9 cellular contexts compared by ENCODE assay signal in genomic region chr3:71984843-71985594, GRCh38.
A peak's percentile ranks its signal among the peaks of the same experiment; 100 is the strongest.
DNase-seq lines count a peak whose midpoint lies in the region; ATAC-seq, FAIRE-seq and TF ChIP-seq lines count a peak whose summit lies in the region.
"Had no signal": no experiment of that assay in that cellular context is flagged by ENCODE, and none has a peak within 500 bp of the region (broad histone marks: within the 10 kb centered on the region; RNA-seq: fewer than 3 reads in every experiment).

No MANE protein-coding gene starts in this region.

- H4K20me1 ChIP-seq in Loucy (ENCODE audit: insufficient read depth, low read length, poor library complexity, severe bottlenecking), result no peaks in the 10 kb centered on the region

- peaks cover 5% of the 10 kb centered on the region for H3K27me3 Mint-ChIP-seq in activated CD8-positive, alpha-beta T cell treated with anti-CD3 and anti-CD28 coated beads for 36 hours
- no peaks in the 10 kb centered on the region for H3K27me3 Mint-ChIP-seq in activated CD8-positive, alpha-beta T cell treated with anti-CD3 and anti-CD28 coated beads, Interleukin-2, amount 10 ng/mL, durations not matched to agents 7 days and 5 days (ENCODE audit: low read depth)
- peaks cover 12% of the 10 kb centered on the region for H3K27me3 Mint-ChIP-seq in stimulated activated memory B cell treated with anti-CD40 and anti-IgM and Interleukin-4, amounts not matched to agents 10 μg/mL and 1 μg/mL and 100 μg/mL, for 72 hours

- no peak for FAIRE-seq in RCC 7860 (lab: Jason Lieb, UNC)

- H3K9me3 Mint-ChIP-seq in activated CD8-positive, alpha-beta T cell treated with anti-CD3 and anti-CD28 coated beads for 36 hours, result no peaks in the 10 kb centered on the region
- no peaks in the 10 kb centered on the region for H3K9me3 Mint-ChIP-seq in activated CD8-positive, alpha-beta T cell treated with anti-CD3 and anti-CD28 coated beads, Interleukin-2, amount 10 ng/mL, durations not matched to agents 7 days and 5 days (ENCODE audit: insufficient read depth)
- no peaks in the 10 kb centered on the region for H3K9me3 Mint-ChIP-seq in stimulated activated memory B cell treated with anti-CD40 and anti-IgM and Interleukin-4, amounts not matched to agents 10 μg/mL and 1 μg/mL and 100 μg/mL, for 72 hours
- H3K9me3 Mint-ChIP-seq: natural killer cell treated with Interleukin-12 subunit alpha and Interleukin-12 subunit beta and Interleukin-15 and Interleukin-18, amount 100 ng/mL, for 72 hours had no signal

- no peak overlapping the region for H3K27ac ChIP-seq in gastrocnemius medialis

- H3K27ac Mint-ChIP-seq in activated CD8-positive, alpha-beta T cell treated with anti-CD3 and anti-CD28 coated beads for 36 hours, result peak overlapping the region; percentile 46
- H3K27ac Mint-ChIP-seq in activated CD8-positive, alpha-beta T cell treated with anti-CD3 and anti-CD28 coated beads, Interleukin-2, amount 10 ng/mL, durations not matched to agents 7 days and 5 days, result no peak overlapping the region
- peak overlapping the region; percentile 43 for H3K27ac Mint-ChIP-seq in stimulated activated memory B cell treated with anti-CD40 and anti-IgM and Interleukin-4, amounts not matched to agents 10 μg/mL and 1 μg/mL and 100 μg/mL, for 72 hours
- H3K27ac Mint-ChIP-seq: natural killer cell treated with Interleukin-12 subunit alpha and Interleukin-12 subunit beta and Interleukin-15 and Interleukin-18, amount 100 ng/mL, for 72 hours had no signal

- 0 out of 2 replicates have a peak overlapping the region, but pooled peaks have one; percentile 34 for H2AFZ ChIP-seq in Loucy (ENCODE audit: low read length)

- in situ Hi-C loops in gastrocnemius medialis (cut with MboI; ENCODE audit: low sequenced_read_pairs in 4 of 4), result no loop called here

- CTCF ChIA-PET in activated CD8-positive, alpha-beta T cell treated with anti-CD3 and anti-CD28 coated beads for 36 hours (lab: Charles Lee), result interaction anchor here (1.0 kb wide), 1 partner anchor 256 kb away, joined by 3 read pairs; no protein-coding TSS in a partner anchor
- CTCF ChIA-PET in activated CD8-positive, alpha-beta T cell treated with anti-CD3 and anti-CD28 coated beads, Interleukin-2, amount 10 ng/mL, durations not matched to agents 7 days and 5 days (lab: Charles Lee), result no interaction called here

- H3K9me2 ChIP-seq in Loucy (replicated peaks; ENCODE audit: low read depth, low read length), result no peaks in the 10 kb centered on the region

- H3K4me1 Mint-ChIP-seq in activated CD8-positive, alpha-beta T cell treated with anti-CD3 and anti-CD28 coated beads for 36 hours (ENCODE audit: low read depth), result peaks cover 29% of the 10 kb centered on the region
- peaks cover 30% of the 10 kb centered on the region for H3K4me1 Mint-ChIP-seq in activated CD8-positive, alpha-beta T cell treated with anti-CD3 and anti-CD28 coated beads, Interleukin-2, amount 10 ng/mL, durations not matched to agents 7 days and 5 days (ENCODE audit: low read depth)
- H3K4me1 Mint-ChIP-seq in stimulated activated memory B cell treated with anti-CD40 and anti-IgM and Interleukin-4, amounts not matched to agents 10 μg/mL and 1 μg/mL and 100 μg/mL, for 72 hours, result peaks cover 37% of the 10 kb centered on the region

- DNase-seq in activated CD8-positive, alpha-beta T cell treated with anti-CD3 and anti-CD28 coated beads for 36 hours, result peak; percentile 61
- no peak for DNase-seq in activated CD8-positive, alpha-beta T cell treated with anti-CD3 and anti-CD28 coated beads, Interleukin-2, amount 10 ng/mL, durations not matched to agents 7 days and 5 days
- DNase-seq in H7, result no peak
- no peak for DNase-seq in RCC 7860 (ENCODE audit: low spot score)
- DNase-seq in gastrocnemius medialis, result no peak

- H3K79me2 ChIP-seq in Loucy (ENCODE audit: insufficient read depth, low read length), result no peaks in the 10 kb centered on the region

- no peaks in the 10 kb centered on the region for H3K9me3 ChIP-seq in Loucy (ENCODE audit: insufficient read depth, low read depth, low read length)
- no peaks in the 10 kb centered on the region for H3K9me3 ChIP-seq in gastrocnemius medialis

- H3F3A ChIP-seq in Loucy (ENCODE audit: low read depth), result no peaks in the 10 kb centered on the region

- no peak for TF ChIP-seq CTCF in activated CD8-positive, alpha-beta T cell treated with anti-CD3 and anti-CD28 coated beads for 36 hours (IDR thresholded peaks at IDR 0.05)
- TF ChIP-seq CTCF in Loucy (conservative IDR thresholded peaks at IDR 0.05; ENCODE audit: low read length), result no peak
- no peak for TF ChIP-seq CTCF in gastrocnemius medialis (IDR thresholded peaks at IDR 0.05 in 4 of 5, conservative IDR thresholded peaks at IDR 0.05 in 1 of 5)

- H3K4me1 ChIP-seq in Loucy (ENCODE audit: insufficient read depth, low read length, poor library complexity, severe bottlenecking) (peaks cover 71% of the 10 kb centered on the region), gastrocnemius medialis (no peaks in the 10 kb centered on the region)

- H3K4me3 Mint-ChIP-seq in activated CD8-positive, alpha-beta T cell treated with anti-CD3 and anti-CD28 coated beads for 36 hours, result peak overlapping the region; percentile 2
- H3K4me3 Mint-ChIP-seq in activated CD8-positive, alpha-beta T cell treated with anti-CD3 and anti-CD28 coated beads, Interleukin-2, amount 10 ng/mL, durations not matched to agents 7 days and 5 days, result no peak overlapping the region
- peak overlapping the region; percentile 27 for H3K4me3 Mint-ChIP-seq in stimulated activated memory B cell treated with anti-CD40 and anti-IgM and Interleukin-4, amounts not matched to agents 10 μg/mL and 1 μg/mL and 100 μg/mL, for 72 hours
- H3K4me3 Mint-ChIP-seq: natural killer cell treated with Interleukin-12 subunit alpha and Interleukin-12 subunit beta and Interleukin-15 and Interleukin-18, amount 100 ng/mL, for 72 hours had no signal

- peak overlapping the region; percentile 12 for H3K9ac ChIP-seq in Loucy (ENCODE audit: low read depth, low read length, poor library complexity, severe bottlenecking)

- no peaks in the 10 kb centered on the region for H3K27me3 ChIP-seq in Loucy (ENCODE audit: insufficient read depth, low read length, poor library complexity, severe bottlenecking)
- no peaks in the 10 kb centered on the region for H3K27me3 ChIP-seq in H7 (ENCODE audit: control insufficient read depth, insufficient read depth, low read length)
- peaks cover 0 to 3% (median 0%) of the 10 kb centered on the region in 3 donors for H3K27me3 ChIP-seq in gastrocnemius medialis

- H3K4me2 ChIP-seq in Loucy (ENCODE audit: low read depth, low read length, poor library complexity, severe bottlenecking), result peak overlapping the region; percentile 57

- POLR2A ChIA-PET in activated CD8-positive, alpha-beta T cell treated with anti-CD3 and anti-CD28 coated beads for 36 hours (lab: Charles Lee), result interaction anchor here (1.3 kb wide), 1 partner anchor 18 kb away, joined by 3 read pairs; no protein-coding TSS in a partner anchor
- POLR2A ChIA-PET in activated CD8-positive, alpha-beta T cell treated with anti-CD3 and anti-CD28 coated beads, Interleukin-2, amount 10 ng/mL, durations not matched to agents 7 days and 5 days (lab: Charles Lee), result interaction anchor here (0.6 kb wide), 1 partner anchor 865 kb away, joined by 3 read pairs; no protein-coding TSS in a partner anchor

- no peak for TF ChIP-seq POLR2A in gastrocnemius medialis (IDR thresholded peaks at IDR 0.05)

- H3K36me3 ChIP-seq in Loucy (ENCODE audit: insufficient read depth, low read length) (no peaks in the 10 kb centered on the region), H7 (replicated peaks; ENCODE audit: control insufficient read depth, insufficient read depth, low read length) (no peaks in the 10 kb centered on the region), gastrocnemius medialis (no peaks in the 10 kb centered on the region)

- H3K4me3 ChIP-seq in Loucy (ENCODE audit: low read length, poor library complexity, severe bottlenecking), result peak overlapping the region; percentile 17
- H3K4me3 ChIP-seq in H7 (ENCODE audit: insufficient read depth, low read depth, low read length), result no peak overlapping the region
- no peak overlapping the region for H3K4me3 ChIP-seq in gastrocnemius medialis

- intact Hi-C loops in activated CD8-positive, alpha-beta T cell treated with anti-CD3 and anti-CD28 coated beads for 36 hours (cut with micrococcal nuclease), result no loop called here
- intact Hi-C loops in gastrocnemius medialis (cut with DNase I; ENCODE audit: low total_unique reads), result no loop called here

- H3K36me3 Mint-ChIP-seq in activated CD8-positive, alpha-beta T cell treated with anti-CD3 and anti-CD28 coated beads for 36 hours (ENCODE audit: low read depth), result no peaks in the 10 kb centered on the region
- H3K36me3 Mint-ChIP-seq in activated CD8-positive, alpha-beta T cell treated with anti-CD3 and anti-CD28 coated beads, Interleukin-2, amount 10 ng/mL, durations not matched to agents 7 days and 5 days (ENCODE audit: low read depth), result no peaks in the 10 kb centered on the region
- H3K36me3 Mint-ChIP-seq in stimulated activated memory B cell treated with anti-CD40 and anti-IgM and Interleukin-4, amounts not matched to agents 10 μg/mL and 1 μg/mL and 100 μg/mL, for 72 hours, result no peaks in the 10 kb centered on the region
- H3K36me3 Mint-ChIP-seq: natural killer cell treated with Interleukin-12 subunit alpha and Interleukin-12 subunit beta and Interleukin-15 and Interleukin-18, amount 100 ng/mL, for 72 hours had no signal

- peak; percentile 73 for ATAC-seq in activated CD8-positive, alpha-beta T cell treated with anti-CD3 and anti-CD28 coated beads for 36 hours
- no peak for ATAC-seq in activated CD8-positive, alpha-beta T cell treated with anti-CD3 and anti-CD28 coated beads, Interleukin-2, amount 10 ng/mL, durations not matched to agents 7 days and 5 days
- ATAC-seq in HG02588 (IDR thresholded peaks at IDR 0.05; ENCODE audit: unreplicated experiment) (peak; percentile 88), gastrocnemius medialis (no peak)
- ATAC-seq in stimulated activated memory B cell treated with anti-CD40 and anti-IgM and Interleukin-4, amounts not matched to agents 10 μg/mL and 1 μg/mL and 100 μg/mL, for 72 hours, result peak; percentile 89

Comparison
In these comparisons a context has a peak if more than half of its experiments do, and no peak if none do; other contexts are left out.
1. ATAC-seq: peak in activated CD8-positive, alpha-beta T cell treated with anti-CD3 and anti-CD28 coated beads for 36 hours (single experiment), HG02588 (single experiment) and stimulated activated memory B cell treated with anti-CD40 and anti-IgM and Interleukin-4, amounts not matched to agents 10 μg/mL and 1 μg/mL and 100 μg/mL, for 72 hours (single experiment); none in activated CD8-positive, alpha-beta T cell treated with anti-CD3 and anti-CD28 coated beads, Interleukin-2, amount 10 ng/mL, durations not matched to agents 7 days and 5 days (single experiment) and gastrocnemius medialis (0 of 2).